1 cellular context compared by ENCODE assay signal in the genomic region with DNA sequence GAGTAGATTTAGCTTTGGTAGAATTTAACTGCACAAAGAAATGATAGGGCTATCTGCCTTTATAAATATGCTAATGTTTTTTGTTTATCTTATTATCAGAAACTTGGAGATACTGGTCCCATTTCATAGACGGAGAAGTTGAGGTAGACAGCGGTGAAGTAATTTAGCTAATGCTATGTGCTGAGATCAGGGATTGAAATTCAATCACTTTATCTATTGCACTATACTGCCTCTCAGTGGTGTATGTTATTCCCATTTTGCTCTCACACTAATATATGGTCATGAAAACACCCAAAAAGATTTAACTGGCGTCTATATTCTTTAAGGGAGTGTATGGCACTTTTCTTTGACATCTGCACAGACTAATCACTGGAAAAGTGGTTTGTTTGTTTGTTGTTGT.
TF ChIP-seq lines count a peak whose summit lies in the region.

No MANE protein-coding gene starts in this region.

TF ChIP-seq in IMR-90, 13 proteins besides CTCF, POLR2A, EP300 and RAD21 (continued from another document):
- TF ChIP-seq, protein P1, sequence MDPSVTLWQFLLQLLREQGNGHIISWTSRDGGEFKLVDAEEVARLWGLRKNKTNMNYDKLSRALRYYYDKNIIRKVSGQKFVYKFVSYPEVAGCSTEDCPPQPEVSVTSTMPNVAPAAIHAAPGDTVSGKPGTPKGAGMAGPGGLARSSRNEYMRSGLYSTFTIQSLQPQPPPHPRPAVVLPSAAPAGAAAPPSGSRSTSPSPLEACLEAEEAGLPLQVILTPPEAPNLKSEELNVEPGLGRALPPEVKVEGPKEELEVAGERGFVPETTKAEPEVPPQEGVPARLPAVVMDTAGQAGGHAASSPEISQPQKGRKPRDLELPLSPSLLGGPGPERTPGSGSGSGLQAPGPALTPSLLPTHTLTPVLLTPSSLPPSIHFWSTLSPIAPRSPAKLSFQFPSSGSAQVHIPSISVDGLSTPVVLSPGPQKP (IDR thresholded peaks at IDR 0.05; ENCODE audit: borderline replicate concordance, low read depth, low read length): no peak
- TF ChIP-seq RCOR1 (IDR thresholded peaks at IDR 0.05; ENCODE audit: insufficient replicate concordance, low read length) (no peak), SMC3 (IDR thresholded peaks at IDR 0.05; ENCODE audit: low read depth, low read length) (no peak), MXI1 (IDR thresholded peaks at IDR 0.05; ENCODE audit: borderline replicate concordance, low read depth, low read length) (no peak), MAFK (IDR thresholded peaks at IDR 0.05; ENCODE audit: low read depth, low read length) (no peak), FOS (IDR thresholded peaks at IDR 0.05; ENCODE audit: low read depth, low read length) (no peak), RFX5 (IDR thresholded peaks at IDR 0.05; ENCODE audit: low read depth, low read length) (no peak), CEBPB (IDR thresholded peaks at IDR 0.05; ENCODE audit: low read depth, low read length) (no peak), BHLHE40 (IDR thresholded peaks at IDR 0.05; ENCODE audit: low read depth, low read length) (no peak)
